Comparison of ENCODE assay signal across 2 cellular contexts in genomic region chr10:96130326-96130758, GRCh38.
TF ChIP-seq lines count a peak whose summit lies in the region.

No MANE protein-coding gene starts in this region.

TF ChIP-seq in HEK293, 187 proteins besides CTCF, POLR2A, EP300 and RAD21 (continued from another document and continues in another):
- TF ChIP-seq ZNF624 (tag by site-specific recombination; IDR thresholded peaks at IDR 0.05) (no peak), KLF1 (tag by site-specific recombination; IDR thresholded peaks at IDR 0.05) (peak; percentile 47), ZXDB (tag by site-specific recombination; IDR thresholded peaks at IDR 0.05) (peak; percentile 81; the same call in 1 of the 2 replicates), ZNF791 (tag by site-specific recombination; IDR thresholded peaks at IDR 0.05) (no peak), ZNF16 (tag by site-specific recombination; IDR thresholded peaks at IDR 0.05; ENCODE audit: low read depth) (no peak), ZFP37 (tag by site-specific recombination; IDR thresholded peaks at IDR 0.05) (0 out of 2 replicates have a peak, but pooled peaks have one; percentile 5), PRDM4 (tag by site-specific recombination; IDR thresholded peaks at IDR 0.05) (no peak), BCL11A (tag by site-specific recombination; IDR thresholded peaks at IDR 0.05; ENCODE audit: low read depth) (no peak), TCF7L2 (IDR thresholded peaks at IDR 0.05; ENCODE audit: borderline replicate concordance, low read depth, low read length) (no peak), ZNF248 (tag by site-specific recombination; IDR thresholded peaks at IDR 0.05) (no peak), PATZ1 (tag by site-specific recombination; IDR thresholded peaks at IDR 0.05) (peak; percentile 28), ZNF2 (tag by site-specific recombination; IDR thresholded peaks at IDR 0.05) (no peak), ZNF18 (tag by site-specific recombination; IDR thresholded peaks at IDR 0.05) (no peak; the same call in 1 of the 2 replicates), ZIC2 (tag by site-specific recombination; IDR thresholded peaks at IDR 0.05) (peak; percentile 47; the same call in 1 of the 2 replicates), ZBTB48 (tag by site-specific recombination; IDR thresholded peaks at IDR 0.05) (peak; percentile 69; the same call in 1 of the 2 replicates), ZNF501 (tag by site-specific recombination; IDR thresholded peaks at IDR 0.05) (peak; percentile 39; the same call in 1 of the 2 replicates), KLF9 (tag by site-specific recombination; IDR thresholded peaks at IDR 0.05; ENCODE audit: low read depth) (peak; percentile 49; the same call in 1 of the 2 replicates), ZNF335 (tag by site-specific recombination; conservative IDR thresholded peaks at IDR 0.05) (0 out of 2 replicates have a peak, but pooled peaks have one; percentile 24), SP2 (tag by site-specific recombination; IDR thresholded peaks at IDR 0.05) (peak; percentile 66), PRDM10 (tag by site-specific recombination; IDR thresholded peaks at IDR 0.05) (peak; percentile 68), ZNF423 (tag by site-specific recombination; IDR thresholded peaks at IDR 0.05) (0 out of 2 replicates have a peak, but pooled peaks have one; percentile 27)

TF ChIP-seq in GM12878, 131 proteins besides CTCF, POLR2A, EP300 and RAD21 (continued from another document and continues in another):
- TF ChIP-seq YBX1 (IDR thresholded peaks at IDR 0.05) = no peak
- 0 out of 2 replicates have a peak, but pooled peaks have one; percentile 5 for TF ChIP-seq ZNF687 (IDR thresholded peaks at IDR 0.05)
- no peak for TF ChIP-seq IRF4 (IDR thresholded peaks at IDR 0.05; ENCODE audit: low read depth, low read length)
- TF ChIP-seq KDM1A (IDR thresholded peaks at IDR 0.05; ENCODE audit: borderline replicate concordance) = no peak
- TF ChIP-seq MEF2A (IDR thresholded peaks at IDR 0.05; ENCODE audit: insufficient read depth, low read depth, low read length) = no peak
- no peak for TF ChIP-seq SP1 (IDR thresholded peaks at IDR 0.05; ENCODE audit: low read depth, low read length)
- peak; percentile 79 for TF ChIP-seq SIN3A (IDR thresholded peaks at IDR 0.05; ENCODE audit: low read depth, low read length)
- TF ChIP-seq MYC (IDR thresholded peaks at IDR 0.05; ENCODE audit: insufficient read depth, insufficient read length, insufficient replicate concordance, low read length, severe bottlenecking) = no peak
- no peak for TF ChIP-seq NR2F1 (conservative IDR thresholded peaks at IDR 0.05)
- 0 out of 2 replicates have a peak, but pooled peaks have one; percentile 22 for TF ChIP-seq ATF2 (IDR thresholded peaks at IDR 0.05; ENCODE audit: low read length)
- TF ChIP-seq ELK1 (IDR thresholded peaks at IDR 0.05; ENCODE audit: low read depth, low read length) = peak; percentile 37; the same call in 1 of the 2 replicates
- TF ChIP-seq SPI1 (IDR thresholded peaks at IDR 0.05; ENCODE audit: borderline replicate concordance, insufficient read depth, low read depth, low read length) = no peak
- TF ChIP-seq NR2C1 (IDR thresholded peaks at IDR 0.05) = 0 out of 2 replicates have a peak, but pooled peaks have one; percentile 49
- TF ChIP-seq RBBP5 (conservative IDR thresholded peaks at IDR 0.05) = no peak
- TF ChIP-seq BHLHE40 (IDR thresholded peaks at IDR 0.05; ENCODE audit: borderline replicate concordance in 1 of 2, low read depth in 2 of 2, low read length in 1 of 2) = no peak
- no peak for TF ChIP-seq ZBTB11 (CRISPR knock-in tag; IDR thresholded peaks at IDR 0.05)
- no peak for TF ChIP-seq HCFC1 (IDR thresholded peaks at IDR 0.05; ENCODE audit: low read length)
- TF ChIP-seq CEBPZ (IDR thresholded peaks at IDR 0.05; ENCODE audit: low read depth, low read length) = no peak
- TF ChIP-seq TBL1XR1 (IDR thresholded peaks at IDR 0.05; ENCODE audit: low read depth, low read length) = no peak
- TF ChIP-seq CBX5 (IDR thresholded peaks at IDR 0.05; ENCODE audit: low read depth) = no peak
- TF ChIP-seq CREB1 (IDR thresholded peaks at IDR 0.05; ENCODE audit: low read depth) = peak; percentile 60
- TF ChIP-seq JUNB (IDR thresholded peaks at IDR 0.05) = no peak
- no peak for TF ChIP-seq FOS (IDR thresholded peaks at IDR 0.05; ENCODE audit: borderline replicate concordance, extremely low read depth, insufficient read length)
- TF ChIP-seq SKIL (IDR thresholded peaks at IDR 0.05; ENCODE audit: low read depth, poor library complexity, severe bottlenecking) = no peak
- no peak for TF ChIP-seq BCL3 (IDR thresholded peaks at IDR 0.05; ENCODE audit: borderline replicate concordance, insufficient read depth, low read depth, low read length, poor library complexity, severe bottlenecking)
- TF ChIP-seq MTA2 (IDR thresholded peaks at IDR 0.05; ENCODE audit: low read depth) = no peak
- TF ChIP-seq FOXM1 (IDR thresholded peaks at IDR 0.05; ENCODE audit: low read depth, low read length) = no peak
- peak; percentile 53; the same call in 1 of the 2 replicates for TF ChIP-seq TCF3 (IDR thresholded peaks at IDR 0.05; ENCODE audit: borderline replicate concordance, insufficient read depth, low read depth, low read length)
- peak; percentile 75; the same call in 1 of the 2 replicates for TF ChIP-seq PML (IDR thresholded peaks at IDR 0.05; ENCODE audit: low read length)
